Comparison of ENCODE assay signal across 8 cellular contexts in the genomic region with DNA sequence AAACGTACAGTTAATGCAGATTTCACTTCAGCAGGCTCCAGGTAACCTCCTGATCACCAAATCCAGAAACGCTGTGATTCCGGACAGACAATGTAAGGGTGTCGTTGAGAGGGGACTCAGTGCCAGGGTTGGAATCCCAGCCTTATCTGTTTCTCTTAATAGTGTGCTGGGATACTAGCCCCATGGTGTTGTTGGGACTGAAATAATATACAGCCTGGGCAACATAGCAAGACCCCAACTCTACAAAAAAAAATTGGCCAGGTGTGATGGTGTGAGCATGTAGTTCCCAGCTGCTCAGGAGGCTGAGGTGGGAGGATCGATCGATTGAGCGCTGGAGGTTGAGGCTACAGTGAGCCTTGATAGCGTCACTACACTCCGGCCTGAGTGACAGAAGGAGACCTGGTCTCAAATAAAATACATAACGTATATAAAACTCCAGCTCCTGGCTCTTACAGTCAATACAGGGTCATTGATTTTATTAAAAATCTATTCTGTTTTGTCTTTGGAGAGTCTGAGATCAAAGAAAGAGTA. TPM values are rescaled to one million over a fixed set of nuclear protein-coding genes. Genes with fewer than 3 reads are reported as not detected.
DNase-seq lines count a peak whose midpoint lies in the region; ATAC-seq and TF ChIP-seq lines count a peak whose summit lies in the region.

No MANE protein-coding gene starts in this region.

- CTCF ChIA-PET in activated B cell treated with CpG ODN at 0.5 μM for 24 hours (lab: Charles Lee), result interaction anchor here (1.6 kb wide), 1 partner anchor 239 kb away, joined by 5 read pairs; a partner anchor contains a TSS

- ATAC-seq in activated B cell treated with CpG ODN at 0.5 μM for 24 hours (ENCODE audit: low read depth), result no peak
- no peak for ATAC-seq in right cardiac atrium
- ATAC-seq in GM18502 (IDR thresholded peaks at IDR 0.05; ENCODE audit: poor library complexity, unreplicated experiment), result no peak

- peak overlapping the region; percentile 76 for H3K27ac Mint-ChIP-seq in activated B cell treated with CpG ODN at 0.5 μM for 24 hours

- H3K36me3 Mint-ChIP-seq in activated B cell treated with CpG ODN at 0.5 μM for 24 hours (ENCODE audit: low read depth), result peaks cover 37% of the 10 kb centered on the region

- H3K27me3 Mint-ChIP-seq in activated B cell treated with CpG ODN at 0.5 μM for 24 hours, result no peaks in the 10 kb centered on the region

- no peak for TF ChIP-seq CTCF in activated B cell treated with CpG ODN at 0.5 μM for 24 hours (IDR thresholded peaks at IDR 0.05)

- H3K9ac ChIP-seq in skeletal muscle tissue (ENCODE audit: low read depth in 1 of 3, low read length in 3 of 3), result peak overlapping the region; percentile 94 to 98 (median 94)

- H3K9me3 ChIP-seq in right cardiac atrium (ENCODE audit: control insufficient read depth, low read length), result no peaks in the 10 kb centered on the region
- H3K9me3 ChIP-seq in skeletal muscle tissue (ENCODE audit: control insufficient read depth in 3 of 3, low read length in 3 of 3), result no peaks in the 10 kb centered on the region

- peak overlapping the region; percentile 98 for H3K4me3 Mint-ChIP-seq in activated B cell treated with CpG ODN at 0.5 μM for 24 hours

- peaks cover 20% of the 10 kb centered on the region for H3K4me1 Mint-ChIP-seq in activated B cell treated with CpG ODN at 0.5 μM for 24 hours

- no peaks in the 10 kb centered on the region for H3K27me3 ChIP-seq in H7 (ENCODE audit: control insufficient read depth, insufficient read depth, low read length)
- no peaks in the 10 kb centered on the region for H3K27me3 ChIP-seq in right cardiac atrium (ENCODE audit: control insufficient read depth, insufficient read depth)
- H3K27me3 ChIP-seq in skeletal muscle tissue (ENCODE audit: control insufficient read depth in 3 of 3, insufficient read depth in 3 of 3, low read length in 3 of 3), result no peaks in the 10 kb centered on the region

- H3K4me1 ChIP-seq in right cardiac atrium (ENCODE audit: control insufficient read depth, insufficient read depth, low read length) (peaks cover 7% of the 10 kb centered on the region), skeletal muscle tissue (ENCODE audit: control insufficient read depth in 3 of 3, insufficient read depth in 3 of 3, low read length in 3 of 3) (peaks cover 13 to 33% (median 20%) of the 10 kb centered on the region in 3 donors)

- H3K36me3 ChIP-seq in H7 (replicated peaks; ENCODE audit: control insufficient read depth, insufficient read depth, low read length) (peaks cover 19% of the 10 kb centered on the region), skeletal muscle tissue (ENCODE audit: control insufficient read depth in 3 of 3, insufficient read depth in 3 of 3, low read length in 3 of 3) (peaks cover 20 to 29% (median 25%) of the 10 kb centered on the region in 3 donors)

- DNase-seq in H7 (no peak), activated B cell treated with CpG ODN at 0.5 μM for 24 hours (no peak), right cardiac atrium (no peak), NCI-H1694 treated with DMSO at 0.1 percent for 48 hours (lab: John Stamatoyannopoulos, UW) (no peak), OCI-M1 (lab: John Stamatoyannopoulos, UW) (no peak), NCI-H2227 (lab: John Stamatoyannopoulos, UW; ENCODE audit: unreplicated experiment) (no peak)

- POLR2A ChIA-PET in activated B cell treated with CpG ODN at 0.5 μM for 24 hours (lab: Charles Lee), result interaction anchor here (0.6 to 2.2 kb wide), 9 partner anchors 8 to 241 kb away, joined by 3 to 21 read pairs (median 9); a partner anchor contains a TSS

- H3K4me3 ChIP-seq in H7 (ENCODE audit: insufficient read depth, low read depth, low read length), result peak overlapping the region; percentile 90
- H3K4me3 ChIP-seq in right cardiac atrium (ENCODE audit: low read length), result peak overlapping the region; percentile 67
- peak overlapping the region; percentile 85 to 93 (median 88) for H3K4me3 ChIP-seq in skeletal muscle tissue (ENCODE audit: low read length in 3 of 3)

- intact Hi-C loops in activated B cell treated with CpG ODN at 0.5 μM for 24 hours (cut with micrococcal nuclease), result loop anchor here (2.0 to 5.0 kb wide), 2 partner anchors 40 to 72 kb away; no protein-coding TSS in a partner anchor
- intact Hi-C loops in right cardiac atrium (cut with DNase I), result no loop called here

- H3K9me3 Mint-ChIP-seq in activated B cell treated with CpG ODN at 0.5 μM for 24 hours, result no peaks in the 10 kb centered on the region

- 76% methylated on average over 10 of the region's 10 CpGs for WGBS in right cardiac atrium

- H3K27ac ChIP-seq in right cardiac atrium (ENCODE audit: low read length), result peak overlapping the region; percentile 89
- peak overlapping the region; percentile 89 for H3K27ac ChIP-seq in skeletal muscle tissue (ENCODE audit: low read depth, low read length)

RNA-seq across cellular contexts. Expression of a gene that starts 1.3 kb away (rescaled TPM):
- total RNA-seq in H7 (2014; rRNA removed; shearing (Covaris generic)), result 338 and 372 TPM in 2 replicates
- 102 and 114 TPM in 2 replicates for total RNA-seq in activated B cell treated with CpG ODN at 0.5 μM for 24 hours
- 100 to 1,000 TPM; 370 to 507 (median 411) TPM for total RNA-seq in right cardiac atrium
- polyA plus RNA-seq in right cardiac atrium, result 477 TPM
- 124 TPM for total RNA-seq in skeletal muscle tissue

RNA-seq across cellular contexts. Expression of a gene that starts 33.4 kb away (rescaled TPM):
- 33.7 and 36.1 TPM in 2 replicates for total RNA-seq in H7 (2014; rRNA removed; shearing (Covaris generic))
- 1.6 and 2.4 TPM in 2 replicates for total RNA-seq in activated B cell treated with CpG ODN at 0.5 μM for 24 hours
- total RNA-seq in right cardiac atrium, result 10 to 100 TPM in 3 of 4 donors, 1 to 10 TPM in 1; 6.3 to 14.7 (median 14.3) TPM
- 9.1 TPM for polyA plus RNA-seq in right cardiac atrium
- total RNA-seq in skeletal muscle tissue, result 20.4 TPM
